In genomic region chr17:66829883-66830282, GRCh38 we compare ENCODE assay signal across 18 cellular contexts. TPM values are rescaled to one million over a fixed set of nuclear protein-coding genes. Genes with fewer than 3 reads are reported as not detected.
A peak's percentile ranks its signal among the peaks of the same experiment; 100 is the strongest.
DNase-seq lines count a peak whose midpoint lies in the region; ATAC-seq, FAIRE-seq and TF ChIP-seq lines count a peak whose summit lies in the region.
"Had no signal": no experiment of that assay in that cellular context is flagged by ENCODE, and none has a peak within 500 bp of the region (broad histone marks: within the 10 kb centered on the region; RNA-seq: fewer than 3 reads in every experiment).

No MANE protein-coding gene starts in this region.

- H3K4me1 Mint-ChIP-seq in natural killer cell = peaks cover 0 to 11% of the 10 kb centered on the region in 2 donors

- ATAC-seq in A549 (peak; percentile 17 to 30; a peak in 4 of 6 replicates), HG02973 (IDR thresholded peaks at IDR 0.05; ENCODE audit: unreplicated experiment) (no peak), natural killer cell (no peak)

- TF ChIP-seq CTCF in A549 (IDR thresholded peaks at IDR 0.05) (no peak), natural killer cell (IDR thresholded peaks at IDR 0.05) (no peak)

- no peak overlapping the region for H3K4me2 ChIP-seq in A549

- H3K27me3 Mint-ChIP-seq in natural killer cell (ENCODE audit: low read depth in 2 of 2) = peaks cover 37 to 47% of the 10 kb centered on the region in 2 donors

- intact Hi-C loops in natural killer cell (cut with micrococcal nuclease) = no loop called here

- no peak overlapping the region for H3K4me3 ChIP-seq in A549
- peak overlapping the region; percentile 0; the same call in 1 of the 2 replicates for H3K4me3 ChIP-seq in HUES64 (ENCODE audit: low read length)
- no peak overlapping the region for H3K4me3 ChIP-seq in SJCRH30
- peak overlapping the region; percentile 15; the same call in 1 of the 2 replicates for H3K4me3 ChIP-seq in iPS-20b (ENCODE audit: low read length)
- H3K4me3 ChIP-seq: SJSA1, suprapubic skin had no signal

- no peaks in the 10 kb centered on the region for H3K9me3 ChIP-seq in A549
- no peaks in the 10 kb centered on the region for H3K9me3 ChIP-seq in HUES64 (ENCODE audit: insufficient read depth, low read depth, low read length)
- H3K9me3 ChIP-seq in SJCRH30 (replicated peaks) = no peaks in the 10 kb centered on the region
- no peaks in the 10 kb centered on the region for H3K9me3 ChIP-seq in iPS-20b (ENCODE audit: insufficient read depth, low read depth, low read length)
- H3K9me3 ChIP-seq: SJSA1, suprapubic skin had no signal

- no peaks in the 10 kb centered on the region for H3K9me3 Mint-ChIP-seq in natural killer cell

- H3K36me3 ChIP-seq in HUES64 (ENCODE audit: insufficient read depth, low read length) (no peaks in the 10 kb centered on the region), SJCRH30 (no peaks in the 10 kb centered on the region), iPS-20b (ENCODE audit: insufficient read depth, low read depth, low read length) (no peaks in the 10 kb centered on the region)
- H3K36me3 ChIP-seq: SJSA1, suprapubic skin had no signal

- POLR2A ChIA-PET in A549 (lab: Yijun Ruan, JAX) = no interaction called here

- no peak for DNase-seq in A549 (ENCODE audit: low read depth in 1 of 2, low spot score in 1 of 2)
- DNase-seq in SJCRH30 = peak; percentile 68 to 80
- no peak for DNase-seq in SKM-1 treated with dmso at 0.1 percent for 144 hours (lab: John Stamatoyannopoulos, UW; ENCODE audit: unreplicated experiment)
- DNase-seq in natural killer cell = no peak
- DNase-seq in G401 (ENCODE audit: low spot score) = no peak
- DNase-seq: activated CD8-positive, alpha-beta memory T cell treated with anti-CD3 and anti-CD28 coated beads for 24 hours; activated effector memory CD4-positive, alpha-beta T cell treated with anti-CD3 and anti-CD28 coated beads, Interleukin-2, amount 50 U/mL, for 16 hours; effector CD8-positive, alpha-beta T cell; NCI-H187; posterior cingulate gyrus had no signal

- CTCF ChIA-PET in A549 (lab: Yijun Ruan, JAX) = no interaction called here

- H3K27ac ChIP-seq in A549 (no peak overlapping the region), HUES64 (ENCODE audit: low read depth, low read length) (no peak overlapping the region), SJCRH30 (peak overlapping the region; percentile 36), iPS-20b (ENCODE audit: low read length) (no peak overlapping the region)
- H3K27ac ChIP-seq: SJSA1, suprapubic skin had no signal

- no peak overlapping the region for H3K4me3 Mint-ChIP-seq in natural killer cell
- H3K4me3 Mint-ChIP-seq: immature natural killer cell had no signal

- H3K4me1 ChIP-seq in A549 = no peaks in the 10 kb centered on the region
- peaks cover 19% of the 10 kb centered on the region for H3K4me1 ChIP-seq in HUES64 (ENCODE audit: insufficient read depth, low read length)
- H3K4me1 ChIP-seq in SJCRH30 = peaks cover 17% of the 10 kb centered on the region
- peaks cover 13% of the 10 kb centered on the region for H3K4me1 ChIP-seq in iPS-20b (ENCODE audit: insufficient read depth, low read length)
- H3K4me1 ChIP-seq: SJSA1 had no signal

- no peak overlapping the region for H3K9ac ChIP-seq in HUES64 (ENCODE audit: low read depth, low read length)
- no peak overlapping the region for H3K9ac ChIP-seq in iPS-20b (ENCODE audit: low read depth, low read length)

- no peaks in the 10 kb centered on the region for H3K36me3 Mint-ChIP-seq in natural killer cell

- peaks cover 26% of the 10 kb centered on the region for H3K27me3 ChIP-seq in HUES64 (ENCODE audit: insufficient read depth, low read length)
- H3K27me3 ChIP-seq in SJCRH30 = no peaks in the 10 kb centered on the region
- H3K27me3 ChIP-seq in iPS-20b (ENCODE audit: insufficient read depth, low read length) = peaks cover 49% of the 10 kb centered on the region

- in situ Hi-C loops in G401 (cut with HindIII; ENCODE audit: low sequenced_read_pairs) = no loop called here

- TF ChIP-seq POLR2A in A549 (IDR thresholded peaks at IDR 0.05; ENCODE audit: low read length) = no peak

- no peak overlapping the region for H3K27ac Mint-ChIP-seq in natural killer cell
- H3K27ac Mint-ChIP-seq: immature natural killer cell had no signal

- no peak for TF ChIP-seq EP300 in A549 (IDR thresholded peaks at IDR 0.05)

- no peak for TF ChIP-seq RAD21 in A549 (conservative IDR thresholded peaks at IDR 0.05 in 1 of 2, IDR thresholded peaks at IDR 0.05 in 1 of 2)

- WGBS in A549 (ENCODE audit: missing lambda C conversion rate) = 54% methylated on average over 10 of the region's 10 CpGs
- 28% methylated on average over 10 of the region's 10 CpGs for WGBS in HUES64

- no peak for FAIRE-seq in A549 (lab: Jason Lieb, UNC)

TF ChIP-seq in A549, 52 proteins besides CTCF, POLR2A, EP300 and RAD21:
- TF ChIP-seq, protein P1, sequence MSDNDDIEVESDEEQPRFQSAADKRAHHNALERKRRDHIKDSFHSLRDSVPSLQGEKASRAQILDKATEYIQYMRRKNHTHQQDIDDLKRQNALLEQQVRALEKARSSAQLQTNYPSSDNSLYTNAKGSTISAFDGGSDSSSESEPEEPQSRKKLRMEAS (IDR thresholded peaks at IDR 0.05) = no peak
- peak; percentile 63; the same call in 1 of the 2 replicates for TF ChIP-seq REST (IDR thresholded peaks at IDR 0.05)

RNA-seq across cellular contexts. Expression of gene CACNG5, which starts 5.0 kb away (rescaled TPM):
- polyA plus RNA-seq in A549 (2011; rRNA removed) (not detected in 2 replicates), A549 (2017; fragmentation: RNase III; extraction: RNeasy Plus Mini Kit Qiagen cat#74134 plus additional on column Dnase treatment) (0.07 to 0.09 TPM in 2 of 3 replicates, not detected in the other)
- polyA plus RNA-seq in A549 (2012; cell fraction: cytosol; rRNA removed) = not detected in 2 replicates
- polyA plus RNA-seq in A549 (2012; cell fraction: nucleus; rRNA removed) = 0.05 and 0.31 TPM in 2 replicates
- polyA minus RNA-seq in A549 (2011; rRNA and poly(A)+ RNA removed) = not detected in 2 replicates
- 0.30 TPM for polyA plus RNA-seq in HUES64 (2013, experiment 1 of 2)
- polyA plus RNA-seq in HUES64 (2013, experiment 2 of 2) = 0.89 TPM
- total RNA-seq in SJCRH30 (2014; rRNA removed; shearing (Covaris generic)) = 0.10 TPM in 1 of 2 replicates, not detected in the other
- not detected for total RNA-seq in natural killer cell
- not detected in 2 replicates for total RNA-seq in G401 (2014; rRNA removed; shearing (Covaris generic))
- total RNA-seq: fibroblast of villous mesenchyme, SJSA1, suprapubic skin had no signal
- polyA plus RNA-seq: AG04450, immature natural killer cell had no signal

Comparison
In these comparisons a context has a peak if more than half of its experiments do, and no peak if none do; other contexts are left out.
1. ATAC-seq: peak in A549 (2 of 2); none in HG02973 (single experiment) and natural killer cell (0 of 3).
2. DNase-seq: peak in SJCRH30 (2 of 2); none in A549 (0 of 2), SKM-1 treated with dmso at 0.1 percent for 144 hours (single experiment), natural killer cell (single experiment) and G401 (single experiment).
3. H3K4me3 ChIP-seq: peak in HUES64 (single experiment) and iPS-20b (single experiment); none in A549 (single experiment) and SJCRH30 (single experiment).